In genomic region chr4:163330828-163331628, GRCh38 we compare ENCODE assay signal across 12 cellular contexts. TPM values are rescaled to one million over a fixed set of nuclear protein-coding genes. Genes with fewer than 3 reads are reported as not detected.
DNase-seq lines count a peak whose midpoint lies in the region; ATAC-seq and TF ChIP-seq lines count a peak whose summit lies in the region.
"Had no signal": no experiment of that assay in that cellular context is flagged by ENCODE, and none has a peak within 500 bp of the region (broad histone marks: within the 10 kb centered on the region; RNA-seq: fewer than 3 reads in every experiment).

No MANE protein-coding gene starts in this region.

- no peaks in the 10 kb centered on the region for H4K20me1 ChIP-seq in GM23248 (ENCODE audit: insufficient read depth)
- no peaks in the 10 kb centered on the region for H4K20me1 ChIP-seq in PC-9 (ENCODE audit: insufficient read depth)

- peak; percentile 72 for ATAC-seq in left colon
- no peak for ATAC-seq in HG03457 (IDR thresholded peaks at IDR 0.05; ENCODE audit: unreplicated experiment)

- peak overlapping the region; percentile 88 for H3K4me2 ChIP-seq in GM23248 (ENCODE audit: unreplicated experiment)
- H3K4me2 ChIP-seq in PC-9: no peak overlapping the region

- no peak overlapping the region for H3K9ac ChIP-seq in GM23248

- DNase-seq in GM23248: no peak
- peak in 2 of 7 donors; percentile 6 to 20 for DNase-seq in adrenal gland
- peak; percentile 18 to 33 for DNase-seq in left colon
- peak; percentile 26 for DNase-seq in putamen (ENCODE audit: low spot score)
- DNase-seq in midbrain (lab: John Stamatoyannopoulos, UW): no peak
- no peak for DNase-seq in PC-9
- DNase-seq in NCI-H1092 treated with DMSO at 0.1 percent for 48 hours (lab: John Stamatoyannopoulos, UW): no peak
- DNase-seq: activated CD4-positive, CD25-positive, alpha-beta regulatory T cell treated with anti-CD3 and anti-CD28 coated beads, Interleukin-2, amount 50 U/mL, for 72 hours; KG1; stimulated activated CD4-positive, alpha-beta T cell treated with anti-CD3 and anti-CD28 coated beads, Interleukin-4, amount 100 ng/mL, for 24 hours had no signal

- H3K4me1 ChIP-seq in GM23248 (ENCODE audit: insufficient read depth) (no peaks in the 10 kb centered on the region), adrenal gland (replicated peaks in 1 of 2) (peaks cover 0 to 6% of the 10 kb centered on the region in 2 donors), PC-9 (replicated peaks; ENCODE audit: insufficient read depth) (0 out of 2 replicates have a peak, but pooled peaks cover 4% of the 10 kb centered on the region)
- H3K4me1 ChIP-seq: body of pancreas had no signal

- POLR2A ChIA-PET in PC-9 (lab: Charles Lee; ENCODE audit: unreplicated experiment): interaction anchor here (0.6 kb wide), 1 partner anchor 648 kb away, joined by 3 read pairs; no protein-coding TSS in a partner anchor

- H3K79me2 ChIP-seq in GM23248 (ENCODE audit: insufficient read depth): no peaks in the 10 kb centered on the region
- H3K79me2 ChIP-seq in PC-9 (ENCODE audit: low read depth): no peaks in the 10 kb centered on the region

- 18 to 22% methylated on average over 16 of the region's 16 CpGs for WGBS in GM23248 (ENCODE audit: low coverage in 1 of 2, low lambda C conversion rate in 2 of 2, missing lambda C conversion rate in 2 of 2), 2 experiments
- 37 to 50% (median 42%) methylated on average over 16 of the region's 16 CpGs for WGBS in adrenal gland, 4 donors

- no peak overlapping the region for H3K4me3 ChIP-seq in GM23248
- H3K4me3 ChIP-seq in adrenal gland: peak overlapping the region in 2 of 4 donors; percentile 53 to 59
- no peak overlapping the region for H3K4me3 ChIP-seq in PC-9

- peak overlapping the region; percentile 94; the same call in 1 of the 2 replicates for H2AFZ ChIP-seq in GM23248
- H2AFZ ChIP-seq in PC-9: no peak overlapping the region

- H3K36me3 ChIP-seq in GM23248 (ENCODE audit: low read depth) (no peaks in the 10 kb centered on the region), adrenal gland (replicated peaks in 1 of 2) (no peaks in the 10 kb centered on the region), PC-9 (ENCODE audit: low read depth) (no peaks in the 10 kb centered on the region)

- TF ChIP-seq CTCF in adrenal gland (IDR thresholded peaks at IDR 0.05) (no peak), PC-9 (conservative IDR thresholded peaks at IDR 0.05) (no peak)

- CTCF ChIA-PET in PC-9 (lab: Charles Lee): no interaction called here

- intact Hi-C loops in adrenal gland (cut with DNase I) (loop anchor here in 1 of 2 donors (5.0 kb wide), 1 partner anchor 829 kb away; no protein-coding TSS in a partner anchor), left colon (cut with DNase I, micrococcal nuclease) (loop anchor here in 1 of 2 donors (5.0 kb wide), 1 partner anchor 834 kb away; no protein-coding TSS in a partner anchor), PC-9 (cut with micrococcal nuclease; ENCODE audit: unreplicated experiment) (loop anchor here (5.0 kb wide), 1 partner anchor 684 kb away; no protein-coding TSS in a partner anchor)

- in situ Hi-C loops in GM23248 (cut with MboI): no loop called here

- H3K9me2 ChIP-seq in GM23248 (ENCODE audit: insufficient read depth) (no peaks in the 10 kb centered on the region), PC-9 (ENCODE audit: insufficient read depth) (no peaks in the 10 kb centered on the region)

- no peaks in the 10 kb centered on the region for H3F3A ChIP-seq in GM23248 (ENCODE audit: insufficient read depth)
- H3F3A ChIP-seq in PC-9 (ENCODE audit: insufficient read depth, low read depth): no peaks in the 10 kb centered on the region

- H3K27ac ChIP-seq in GM23248 (no peak overlapping the region), adrenal gland (peak overlapping the region in 4 of 5 donors; percentile 33 to 83 (median 61)), PC-9 (no peak overlapping the region)

- H3K27me3 ChIP-seq in GM23248 (replicated peaks; ENCODE audit: insufficient read depth) (peaks cover 38% of the 10 kb centered on the region), adrenal gland (peaks cover 5% of the 10 kb centered on the region), PC-9 (ENCODE audit: insufficient read depth, low read depth) (no peaks in the 10 kb centered on the region)
- H3K27me3 ChIP-seq: body of pancreas had no signal

- TF ChIP-seq POLR2A in adrenal gland (IDR thresholded peaks at IDR 0.05): no peak

- H3K9me3 ChIP-seq in GM23248 (ENCODE audit: low read depth) (no peaks in the 10 kb centered on the region), adrenal gland (replicated peaks in 1 of 3) (no peaks in the 10 kb centered on the region), PC-9 (ENCODE audit: insufficient read depth, low read depth) (no peaks in the 10 kb centered on the region)
- H3K9me3 ChIP-seq: body of pancreas had no signal

- no TSS peak for BruUV-seq in PC-9 (replicated peaks; lab: Mats Ljungman, UMichigan)

RNA-seq across cellular contexts. Expression of gene NPY1R, which starts 1.4 kb away (rescaled TPM):
- not detected in 2 replicates for total RNA-seq in GM23248 (2014; rRNA removed; shearing (Covaris generic))
- polyA plus RNA-seq in GM23248 (2016; fragmentation: Nextera tagmentation; extraction: Ambion mirVana): not detected in 2 replicates
- total RNA-seq in adrenal gland: 100 to 1,000 TPM in 1 of 8 donors, 10 to 100 TPM in 7; 20.1 to 105 (median 49.0) TPM
- 10 to 100 TPM; 16.9 to 44.3 (median 28.3) TPM for polyA plus RNA-seq in adrenal gland
- 1 to 10 TPM; 4.9 to 6.6 TPM for total RNA-seq in left colon
- 0.41 TPM in 1 of 2 replicates, not detected in the other for total RNA-seq in PC-9 (2021)

RNA-seq across cellular contexts. Expression of gene NPY5R, which starts 12.7 kb away (rescaled TPM):
- not detected in 2 replicates for total RNA-seq in GM23248 (2014; rRNA removed; shearing (Covaris generic))
- not detected in 2 replicates for polyA plus RNA-seq in GM23248 (2016; fragmentation: Nextera tagmentation; extraction: Ambion mirVana)
- 1 to 10 TPM; 1.7 to 8.1 (median 3.4) TPM for total RNA-seq in adrenal gland
- 1 to 10 TPM; 1.5 to 3.1 (median 2.7) TPM for polyA plus RNA-seq in adrenal gland
- under 1 TPM; 0.55 to 0.70 TPM for total RNA-seq in left colon
- total RNA-seq in PC-9 (2021): not detected in 2 replicates

Comparison
In these comparisons a context has a peak if more than half of its experiments do, and no peak if none do; other contexts are left out.
1. DNase-seq: peak in left colon (2 of 2) and putamen (single experiment); none in GM23248 (single experiment), midbrain (single experiment), PC-9 (0 of 2) and NCI-H1092 treated with DMSO at 0.1 percent for 48 hours (single experiment).
2. H3K27ac ChIP-seq: peak in adrenal gland (4 of 5); none in GM23248 (single experiment) and PC-9 (single experiment).